17 cellular contexts compared by ENCODE assay signal in genomic region chr9:93193978-93194377, GRCh38. TPM values are rescaled to one million over a fixed set of nuclear protein-coding genes. Genes with fewer than 3 reads are reported as not detected.
A peak's percentile ranks its signal among the peaks of the same experiment; 100 is the strongest.
DNase-seq lines count a peak whose midpoint lies in the region; ATAC-seq and TF ChIP-seq lines count a peak whose summit lies in the region.
"Had no signal": no experiment of that assay in that cellular context is flagged by ENCODE, and none has a peak within 500 bp of the region (broad histone marks: within the 10 kb centered on the region; RNA-seq: fewer than 3 reads in every experiment).

No MANE protein-coding gene starts in this region.

- peaks cover 5% of the 10 kb centered on the region for H3K36me3 Mint-ChIP-seq in endodermal cell (ENCODE audit: low read depth)
- no peaks in the 10 kb centered on the region for H3K36me3 Mint-ChIP-seq in neural crest cell (ENCODE audit: low read depth)
- H3K36me3 Mint-ChIP-seq in activated T-helper 17 cell treated with anti-CD3 and anti-CD28 coated beads, Interleukin-2, amount 50 U/mL, for 72 hours (ENCODE audit: low read depth), result no peaks in the 10 kb centered on the region

- H3K27me3 ChIP-seq in endodermal cell (ENCODE audit: control insufficient read depth, insufficient read depth, low read length, poor library complexity, severe bottlenecking), result no peaks in the 10 kb centered on the region
- H3K27me3 ChIP-seq in vagina, result no peaks in the 10 kb centered on the region

- H3K9ac ChIP-seq in endodermal cell (ENCODE audit: extremely low read depth, low read length, poor library complexity, severe bottlenecking), result no peak overlapping the region

- H3K27me3 Mint-ChIP-seq in endodermal cell (ENCODE audit: insufficient read depth), result no peaks in the 10 kb centered on the region
- peaks cover 40% of the 10 kb centered on the region for H3K27me3 Mint-ChIP-seq in neural crest cell (ENCODE audit: low read depth)
- no peaks in the 10 kb centered on the region for H3K27me3 Mint-ChIP-seq in activated T-helper 17 cell treated with anti-CD3 and anti-CD28 coated beads, Interleukin-2, amount 50 U/mL, for 72 hours

- DNase-seq in NCI-H748 (lab: John Stamatoyannopoulos, UW; ENCODE audit: unreplicated experiment) (peak; percentile 53), NCI-H748 treated with DMSO at 0.1 percent for 48 hours (lab: John Stamatoyannopoulos, UW) (no peak), endodermal cell (no peak), neural crest cell (ENCODE audit: low read depth, low spot score) (no peak), vagina (ENCODE audit: extremely low spot score in 2 of 2) (no peak), 8988T (no peak)
- DNase-seq in activated CD4-positive, alpha-beta T cell treated with anti-CD3 and anti-CD28 coated beads, Interleukin-2, amount 50 U/mL, for 48 hours, result no peak
- DNase-seq: DMS 273 treated with DMSO at 0.1 percent for 48 hours, DND-41, IMR-90, NCI-H2227 treated with DMSO at 0.1 percent for 48 hours, PC-3 had no signal

- H3K9me3 ChIP-seq in endodermal cell (ENCODE audit: control insufficient read depth, low read length) (no peaks in the 10 kb centered on the region), vagina (no peaks in the 10 kb centered on the region)

- H3K4me3 ChIP-seq in endodermal cell (ENCODE audit: low read length) (no peak overlapping the region), vagina (no peak overlapping the region)

- H3K9me3 Mint-ChIP-seq in endodermal cell (no peaks in the 10 kb centered on the region), neural crest cell (no peaks in the 10 kb centered on the region)
- no peaks in the 10 kb centered on the region for H3K9me3 Mint-ChIP-seq in activated T-helper 17 cell treated with anti-CD3 and anti-CD28 coated beads, Interleukin-2, amount 50 U/mL, for 72 hours

- H3K4me1 Mint-ChIP-seq in endodermal cell, result peaks cover 24% of the 10 kb centered on the region
- H3K4me1 Mint-ChIP-seq in neural crest cell, result peaks cover 15% of the 10 kb centered on the region
- H3K4me1 Mint-ChIP-seq in activated T-helper 17 cell treated with anti-CD3 and anti-CD28 coated beads, Interleukin-2, amount 50 U/mL, for 72 hours, result no peaks in the 10 kb centered on the region
- H3K4me1 Mint-ChIP-seq: B cell had no signal

- no peak for TF ChIP-seq CTCF in endodermal cell (conservative IDR thresholded peaks at IDR 0.05)
- no peak for TF ChIP-seq CTCF in neural crest cell (conservative IDR thresholded peaks at IDR 0.05)
- TF ChIP-seq CTCF in vagina (IDR thresholded peaks at IDR 0.05), result no peak

- H3K36me3 ChIP-seq in endodermal cell (ENCODE audit: control insufficient read depth, insufficient read depth, low read length) (no peaks in the 10 kb centered on the region), vagina (no peaks in the 10 kb centered on the region)

- peak overlapping the region; percentile 41 for H3K27ac ChIP-seq in endodermal cell (ENCODE audit: low read depth, low read length)
- H3K27ac ChIP-seq in vagina, result peak overlapping the region; percentile 13
- H3K27ac ChIP-seq: HL-60 had no signal

- 95 to 100% methylated on average over 2 of the region's 2 CpGs for WGBS in endodermal cell (ENCODE audit: insufficient coverage in 1 of 2, insufficient read length in 1 of 2), 2 experiments

- H3K4me1 ChIP-seq in endodermal cell (ENCODE audit: control insufficient read depth, insufficient read depth, low read length) (peaks cover 3% of the 10 kb centered on the region), vagina (peaks cover 18% of the 10 kb centered on the region)

- intact Hi-C loops in vagina (cut with DNase I), result no loop called here

- ATAC-seq in activated T-helper 17 cell treated with anti-CD3 and anti-CD28 coated beads, Interleukin-2, amount 50 U/mL, for 72 hours (replicated peaks), result no peak
- ATAC-seq: PC-3 had no signal

- no peak for TF ChIP-seq POLR2A in vagina (IDR thresholded peaks at IDR 0.05)

- H3K27ac Mint-ChIP-seq in endodermal cell, result no peak overlapping the region
- H3K27ac Mint-ChIP-seq in neural crest cell (ENCODE audit: unreplicated experiment), result peak overlapping the region; percentile 37
- H3K27ac Mint-ChIP-seq in activated T-helper 17 cell treated with anti-CD3 and anti-CD28 coated beads, Interleukin-2, amount 50 U/mL, for 72 hours, result no peak overlapping the region
- H3K27ac Mint-ChIP-seq: B cell had no signal

- H3K4me3 Mint-ChIP-seq in endodermal cell, result no peak overlapping the region
- H3K4me3 Mint-ChIP-seq in neural crest cell, result no peak overlapping the region
- H3K4me3 Mint-ChIP-seq in activated T-helper 17 cell treated with anti-CD3 and anti-CD28 coated beads, Interleukin-2, amount 50 U/mL, for 72 hours, result no peak overlapping the region
- H3K4me3 Mint-ChIP-seq: B cell had no signal

RNA-seq across cellular contexts. Expression of gene WNK2, which starts 10.0 kb away (rescaled TPM):
- total RNA-seq in endodermal cell (10 to 100 TPM; 46.1 to 48.8 TPM), neural crest cell (27.8 and 34.3 TPM in 2 replicates), vagina (24.8 TPM)
- 34.8 TPM for polyA plus RNA-seq in endodermal cell (2013, experiment 1 of 2)
- polyA plus RNA-seq in endodermal cell (2013, experiment 2 of 2), result 29.3 TPM
- under 1 TPM; 0.39 to 0.93 TPM for total RNA-seq in activated T-helper 17 cell treated with anti-CD3 and anti-CD28 coated beads, Interleukin-2, amount 50 U/mL, for 72 hours
- total RNA-seq: A172, B cell, HT1080, IMR-90 had no signal
- polyA plus RNA-seq: IMR-90 had no signal

RNA-seq across cellular contexts. Expression of gene NINJ1, which starts 59.9 kb away (rescaled TPM):
- 10 to 100 TPM; 24.2 to 32.0 TPM for total RNA-seq in endodermal cell
- polyA plus RNA-seq in endodermal cell (2013, experiment 1 of 2), result 29.8 TPM
- polyA plus RNA-seq in endodermal cell (2013, experiment 2 of 2), result 28.4 TPM
- total RNA-seq in neural crest cell, result 17.8 and 19.9 TPM in 2 replicates
- 78.6 TPM for total RNA-seq in vagina
- 100 to 1,000 TPM in 1 of 2 donors, 10 to 100 TPM in 1; 56.0 to 197 TPM for total RNA-seq in activated T-helper 17 cell treated with anti-CD3 and anti-CD28 coated beads, Interleukin-2, amount 50 U/mL, for 72 hours

Comparison
In these comparisons a context has a peak if more than half of its experiments do, and no peak if none do; other contexts are left out.
1. RNA of gene WNK2, which starts 10.0 kb away (total RNA-seq): 46.1 to 48.8 TPM in endodermal cell, 27.8 to 34.3 TPM in neural crest cell and 24.8 TPM in vagina (single experiment); 0.39 to 0.93 TPM in activated T-helper 17 cell treated with anti-CD3 and anti-CD28 coated beads, Interleukin-2, amount 50 U/mL, for 72 hours; every median in the first group is over 10 times any median in the second.